21 cellular contexts compared by ENCODE assay signal in genomic region chr1:232212248-232212647, GRCh38.
A peak's percentile ranks its signal among the peaks of the same experiment; 100 is the strongest.
DNase-seq lines count a peak whose midpoint lies in the region; ATAC-seq and TF ChIP-seq lines count a peak whose summit lies in the region.
"Had no signal": no experiment of that assay in that cellular context is flagged by ENCODE, and none has a peak within 500 bp of the region (broad histone marks: within the 10 kb centered on the region; RNA-seq: fewer than 3 reads in every experiment).

No MANE protein-coding gene starts in this region.

- no peak overlapping the region for H2BK20ac ChIP-seq in IMR-90 (ENCODE audit: low read depth, low read length)

- no peak for DNase-seq in IMR-90
- peak; percentile 8 for DNase-seq in endodermal cell
- DNase-seq in neural progenitor cell (ENCODE audit: low spot score), result peak; percentile 59
- no peak for DNase-seq in smooth muscle cell (lab: John Stamatoyannopoulos, UW; ENCODE audit: unreplicated experiment)
- DNase-seq in tibial nerve (ENCODE audit: low spot score in 2 of 2), result no peak
- no peak for DNase-seq in mesendoderm
- no peak for DNase-seq in 8988T
- DNase-seq: AML-193; Caco-2; CD4-positive, alpha-beta T cell; DMS79 treated with DMSO at 0.1 percent for 48 hours; EL; GOT3; H7; KBM-7 had no signal

- H3K79me1 ChIP-seq in IMR-90 (ENCODE audit: low read depth in 1 of 2, low read length in 2 of 2) (no peaks in the 10 kb centered on the region), mesendoderm (ENCODE audit: low read length) (no peaks in the 10 kb centered on the region)

- TF ChIP-seq EP300 in tibial nerve (IDR thresholded peaks at IDR 0.05), result no peak

- H3K36me3 Mint-ChIP-seq in endodermal cell (ENCODE audit: low read depth) (no peaks in the 10 kb centered on the region), neural progenitor cell (no peaks in the 10 kb centered on the region)
- H3K36me3 Mint-ChIP-seq: IgD-negative memory B cell had no signal

- WGBS in IMR-90 (ENCODE audit: extremely low coverage in 2 of 2, insufficient read length in 1 of 2), 2 experiments, result 60% methylated on average over 1 of the region's 1 CpG; no CpG with 5 or more reads in 1 of the 2 experiments
- 78 to 86% methylated on average over 1 of the region's 1 CpG for WGBS in endodermal cell (ENCODE audit: insufficient coverage in 1 of 2, insufficient read length in 1 of 2), 2 experiments
- 58% methylated on average over 1 of the region's 1 CpG for WGBS in smooth muscle cell (ENCODE audit: low lambda C conversion rate)
- 44 to 48% methylated on average over 1 of the region's 1 CpG for whole genome bisulfite sequencing in tibial nerve, 2 donors
- no CpG with 5 or more reads among the region's 1 CpG for WGBS in mesendoderm (ENCODE audit: extremely low coverage, insufficient coverage, low lambda C conversion rate)

- no peaks in the 10 kb centered on the region for H3K9me1 ChIP-seq in IMR-90 (ENCODE audit: insufficient read depth, low read length)

- no peak overlapping the region for H3K14ac ChIP-seq in IMR-90 (replicated peaks; ENCODE audit: low read depth, low read length)

- H3K23ac ChIP-seq in IMR-90 (ENCODE audit: low read depth, low read length) (no peak overlapping the region), mesendoderm (ENCODE audit: low read length) (no peak overlapping the region)

- no peaks in the 10 kb centered on the region for H3K36me3 ChIP-seq in IMR-90 (ENCODE audit: control insufficient read depth, insufficient read depth, low read length)
- no peaks in the 10 kb centered on the region for H3K36me3 ChIP-seq in endodermal cell (ENCODE audit: control insufficient read depth, insufficient read depth, low read length)
- no peaks in the 10 kb centered on the region for H3K36me3 ChIP-seq in neural progenitor cell
- H3K36me3 ChIP-seq in smooth muscle cell (ENCODE audit: low read depth), result no peaks in the 10 kb centered on the region
- H3K36me3 ChIP-seq in tibial nerve, result no peaks in the 10 kb centered on the region
- no peaks in the 10 kb centered on the region for H3K36me3 ChIP-seq in mesendoderm (ENCODE audit: control insufficient read depth, insufficient read depth, low read length)

- no peak overlapping the region for H2AK9ac ChIP-seq in IMR-90 (replicated peaks; ENCODE audit: low read depth, low read length, poor library complexity)

- no peak overlapping the region for H3K9ac ChIP-seq in IMR-90 (ENCODE audit: low read depth, low read length)
- no peak overlapping the region for H3K9ac ChIP-seq in endodermal cell (ENCODE audit: extremely low read depth, low read length, poor library complexity, severe bottlenecking)
- no peak overlapping the region for H3K9ac ChIP-seq in neural progenitor cell
- H3K9ac ChIP-seq in smooth muscle cell (ENCODE audit: low read depth), result no peak overlapping the region
- H3K9ac ChIP-seq in mesendoderm (ENCODE audit: low read length), result no peak overlapping the region

- BruUV-seq in IMR-90 (replicated peaks; lab: Mats Ljungman, UMichigan), result no TSS peak

- H3K27ac Mint-ChIP-seq in endodermal cell (no peak overlapping the region), neural progenitor cell (no peak overlapping the region)
- H3K27ac Mint-ChIP-seq: CD4-positive, alpha-beta T cell; IgD-negative memory B cell had no signal

- TF ChIP-seq POLR2A in IMR-90 (IDR thresholded peaks at IDR 0.05; ENCODE audit: low read depth, low read length) (no peak), tibial nerve (IDR thresholded peaks at IDR 0.05) (no peak)

- no peak overlapping the region for H4K8ac ChIP-seq in IMR-90 (ENCODE audit: low read depth in 2 of 2, low read length in 2 of 2)
- no peak overlapping the region for H4K8ac ChIP-seq in mesendoderm (ENCODE audit: low read depth, low read length)

- no peak overlapping the region for H3K4ac ChIP-seq in IMR-90 (ENCODE audit: low read depth, low read length)
- H3K4ac ChIP-seq in mesendoderm (ENCODE audit: low read depth, low read length), result no peak overlapping the region

- H4K5ac ChIP-seq in IMR-90 (ENCODE audit: low read depth, low read length), result no peak overlapping the region
- no peak overlapping the region for H4K5ac ChIP-seq in mesendoderm (ENCODE audit: low read length)

- no peak overlapping the region for H2AK5ac ChIP-seq in IMR-90 (ENCODE audit: low read depth, low read length)
- H2AK5ac ChIP-seq in mesendoderm (ENCODE audit: low read length), result no peak overlapping the region

- H2AFZ ChIP-seq in IMR-90 (replicated peaks; ENCODE audit: low read length, poor library complexity) (no peak overlapping the region), neural progenitor cell (replicated peaks) (no peak overlapping the region), smooth muscle cell (ENCODE audit: low read depth) (peak overlapping the region; percentile 36)

- intact Hi-C loops in IMR-90 (cut with micrococcal nuclease), result no loop called here

- no peaks in the 10 kb centered on the region for H3K9me3 ChIP-seq in IMR-90 (ENCODE audit: control insufficient read depth, insufficient read depth, low read length)
- no peaks in the 10 kb centered on the region for H3K9me3 ChIP-seq in endodermal cell (ENCODE audit: control insufficient read depth, low read length)
- H3K9me3 ChIP-seq in neural progenitor cell (ENCODE audit: low read depth), result no peaks in the 10 kb centered on the region
- no peaks in the 10 kb centered on the region for H3K9me3 ChIP-seq in smooth muscle cell (replicated peaks; ENCODE audit: low read depth)
- no peaks in the 10 kb centered on the region for H3K9me3 ChIP-seq in tibial nerve
- H3K9me3 ChIP-seq: A549, Caco-2 had no signal

- H4K91ac ChIP-seq in IMR-90 (ENCODE audit: insufficient read depth, low read depth, low read length), result no peak overlapping the region

- H2BK120ac ChIP-seq in IMR-90 (ENCODE audit: low read depth, low read length) (no peak overlapping the region), mesendoderm (ENCODE audit: low read depth, low read length) (no peak overlapping the region)

- in situ Hi-C loops in IMR-90 (cut with MboI; ENCODE audit: low sequenced_read_pairs), result no loop called here

- H3K4me3 Mint-ChIP-seq in endodermal cell, result no peak overlapping the region
- no peak overlapping the region for H3K4me3 Mint-ChIP-seq in neural progenitor cell
- H3K4me3 Mint-ChIP-seq: CD4-positive, alpha-beta T cell; IgD-negative memory B cell had no signal

- no peak overlapping the region for H3K27ac ChIP-seq in IMR-90 (ENCODE audit: insufficient read depth, low read length)
- no peak overlapping the region for H3K27ac ChIP-seq in endodermal cell (ENCODE audit: low read depth, low read length)
- H3K27ac ChIP-seq in neural progenitor cell, result peak overlapping the region; percentile 85
- H3K27ac ChIP-seq in smooth muscle cell (ENCODE audit: low read depth), result no peak overlapping the region
- H3K27ac ChIP-seq in tibial nerve, result peak overlapping the region in 2 of 4 donors; percentile 45 to 68
- no peak overlapping the region for H3K27ac ChIP-seq in mesendoderm (ENCODE audit: low read depth, low read length)
- H3K27ac ChIP-seq: A549, C4-2B had no signal

- H3K27me3 ChIP-seq in IMR-90 (ENCODE audit: control insufficient read depth, insufficient read depth, low read length) (no peaks in the 10 kb centered on the region; the same call in 1 of the 2 replicates), endodermal cell (ENCODE audit: control insufficient read depth, insufficient read depth, low read length, poor library complexity, severe bottlenecking) (no peaks in the 10 kb centered on the region), neural progenitor cell (no peaks in the 10 kb centered on the region), smooth muscle cell (ENCODE audit: low read depth) (no peaks in the 10 kb centered on the region), tibial nerve (no peaks in the 10 kb centered on the region), mesendoderm (ENCODE audit: insufficient read depth, low read length, poor library complexity) (no peaks in the 10 kb centered on the region)

- H3K18ac ChIP-seq in IMR-90 (ENCODE audit: low read depth, low read length) (no peak overlapping the region), mesendoderm (ENCODE audit: low read length) (no peak overlapping the region)

- peaks cover 20% of the 10 kb centered on the region for H3F3A ChIP-seq in neural progenitor cell (ENCODE audit: low read depth)
- H3F3A ChIP-seq in smooth muscle cell (ENCODE audit: low read depth), result no peaks in the 10 kb centered on the region

- H3K4me3 ChIP-seq in IMR-90 (ENCODE audit: insufficient read depth, low read depth, low read length) (no peak overlapping the region), endodermal cell (ENCODE audit: low read length) (no peak overlapping the region), neural progenitor cell (peak overlapping the region; percentile 6), smooth muscle cell (no peak overlapping the region), tibial nerve (no peak overlapping the region), mesendoderm (ENCODE audit: low read length) (no peak overlapping the region)
- H3K4me3 ChIP-seq: A549, GM12878 had no signal

- no peaks in the 10 kb centered on the region for H4K20me1 ChIP-seq in IMR-90 (ENCODE audit: insufficient read depth, low read length)
- no peaks in the 10 kb centered on the region for H4K20me1 ChIP-seq in neural progenitor cell (ENCODE audit: low read depth)
- no peaks in the 10 kb centered on the region for H4K20me1 ChIP-seq in smooth muscle cell (ENCODE audit: low read depth)

- CTCF ChIA-PET in IMR-90 (lab: Yijun Ruan, JAX), result interaction anchor here (0.6 to 1.2 kb wide), 2 partner anchors 9 to 38 kb away, joined by 3 to 4 read pairs; no protein-coding TSS in a partner anchor

- H2BK5ac ChIP-seq in IMR-90 (ENCODE audit: low read depth, low read length, poor library complexity, severe bottlenecking) (no peak overlapping the region), mesendoderm (ENCODE audit: low read length) (no peak overlapping the region)

- H3K27me3 Mint-ChIP-seq in endodermal cell (ENCODE audit: insufficient read depth) (peaks cover under 1% of the 10 kb centered on the region), neural progenitor cell (ENCODE audit: insufficient read depth, low read depth) (peaks cover 10% of the 10 kb centered on the region)
- H3K27me3 Mint-ChIP-seq: CD4-positive, alpha-beta T cell; IgD-negative memory B cell had no signal

- TF ChIP-seq RAD21 in IMR-90 (IDR thresholded peaks at IDR 0.05; ENCODE audit: low read length), result no peak

- H3K9me3 Mint-ChIP-seq in endodermal cell (no peaks in the 10 kb centered on the region), neural progenitor cell (no peaks in the 10 kb centered on the region)
- H3K9me3 Mint-ChIP-seq: CD4-positive, alpha-beta T cell; IgD-negative memory B cell had no signal

- H3K4me2 ChIP-seq in IMR-90 (ENCODE audit: low read depth, low read length) (no peak overlapping the region), neural progenitor cell (peak overlapping the region; percentile 36), smooth muscle cell (no peak overlapping the region), mesendoderm (ENCODE audit: low read length) (no peak overlapping the region)
- H3K4me2 ChIP-seq: A549 had no signal

- H3K79me2 ChIP-seq in neural progenitor cell (ENCODE audit: low read depth), result no peaks in the 10 kb centered on the region
- no peaks in the 10 kb centered on the region for H3K79me2 ChIP-seq in smooth muscle cell (ENCODE audit: low read depth)
- H3K79me2 ChIP-seq in mesendoderm (ENCODE audit: control insufficient read depth, insufficient read depth, low read length), result no peaks in the 10 kb centered on the region

- H3K56ac ChIP-seq in IMR-90 (ENCODE audit: extremely low read depth, insufficient read depth, low read length) (no peak overlapping the region), mesendoderm (ENCODE audit: low read length) (no peak overlapping the region)

- H2BK15ac ChIP-seq in IMR-90 (ENCODE audit: low read depth, low read length), result no peak overlapping the region
- no peak overlapping the region for H2BK15ac ChIP-seq in mesendoderm (replicated peaks; ENCODE audit: low read depth)

- peak; percentile 35; the same call in 1 of the 2 replicates for ATAC-seq in IMR-90 (ENCODE audit: low read depth)
- no peak for ATAC-seq in GM19455 (IDR thresholded peaks at IDR 0.05; ENCODE audit: unreplicated experiment)
- ATAC-seq: A549, GM12878, HCT116 had no signal

- POLR2A ChIA-PET in IMR-90 (lab: Charles Lee; ENCODE audit: unreplicated experiment), result interaction anchor here (0.5 kb wide), 1 partner anchor 163 kb away, joined by 13 read pairs; no protein-coding TSS in a partner anchor

- no peak for TF ChIP-seq CTCF in IMR-90 (conservative IDR thresholded peaks at IDR 0.05; ENCODE audit: low read depth, low read length)
- no peak for TF ChIP-seq CTCF in endodermal cell (conservative IDR thresholded peaks at IDR 0.05)
- no peak for TF ChIP-seq CTCF in neural progenitor cell (IDR thresholded peaks at IDR 0.05)
- TF ChIP-seq CTCF in smooth muscle cell (IDR thresholded peaks at IDR 0.05; ENCODE audit: borderline replicate concordance, insufficient read depth, poor library complexity, severe bottlenecking), result no peak
- TF ChIP-seq CTCF in tibial nerve (IDR thresholded peaks at IDR 0.05), result no peak

- peaks cover 7% of the 10 kb centered on the region for H3K4me1 Mint-ChIP-seq in endodermal cell
- H3K4me1 Mint-ChIP-seq in neural progenitor cell, result peaks cover 16% of the 10 kb centered on the region
- H3K4me1 Mint-ChIP-seq: IgD-negative memory B cell had no signal

- H3K4me1 ChIP-seq in IMR-90 (ENCODE audit: control insufficient read depth, insufficient read depth, low read length), result no peaks in the 10 kb centered on the region
- no peaks in the 10 kb centered on the region for H3K4me1 ChIP-seq in endodermal cell (ENCODE audit: control insufficient read depth, insufficient read depth, low read length)
- H3K4me1 ChIP-seq in neural progenitor cell, result peaks cover 37% of the 10 kb centered on the region
- peaks cover 24% of the 10 kb centered on the region for H3K4me1 ChIP-seq in smooth muscle cell (ENCODE audit: low read depth)
- peaks cover 0 to 16% (median 0%) of the 10 kb centered on the region in 4 donors for H3K4me1 ChIP-seq in tibial nerve
- peaks cover 2% of the 10 kb centered on the region for H3K4me1 ChIP-seq in mesendoderm (ENCODE audit: control insufficient read depth, low read depth, low read length)
- H3K4me1 ChIP-seq: A549 had no signal

- dilution Hi-C loops in IMR-90 (cut with HindIII; ENCODE audit: low sequenced_read_pairs, unreplicated experiment), result no loop called here

Comparison
In these comparisons a context has a peak if more than half of its experiments do, and no peak if none do; other contexts are left out.
1. DNase-seq: peak in endodermal cell (single experiment) and neural progenitor cell (single experiment); none in IMR-90 (single experiment), smooth muscle cell (single experiment), tibial nerve (0 of 2), mesendoderm (single experiment) and 8988T (single experiment).